16 cellular contexts compared by ENCODE assay signal in the genomic region with DNA sequence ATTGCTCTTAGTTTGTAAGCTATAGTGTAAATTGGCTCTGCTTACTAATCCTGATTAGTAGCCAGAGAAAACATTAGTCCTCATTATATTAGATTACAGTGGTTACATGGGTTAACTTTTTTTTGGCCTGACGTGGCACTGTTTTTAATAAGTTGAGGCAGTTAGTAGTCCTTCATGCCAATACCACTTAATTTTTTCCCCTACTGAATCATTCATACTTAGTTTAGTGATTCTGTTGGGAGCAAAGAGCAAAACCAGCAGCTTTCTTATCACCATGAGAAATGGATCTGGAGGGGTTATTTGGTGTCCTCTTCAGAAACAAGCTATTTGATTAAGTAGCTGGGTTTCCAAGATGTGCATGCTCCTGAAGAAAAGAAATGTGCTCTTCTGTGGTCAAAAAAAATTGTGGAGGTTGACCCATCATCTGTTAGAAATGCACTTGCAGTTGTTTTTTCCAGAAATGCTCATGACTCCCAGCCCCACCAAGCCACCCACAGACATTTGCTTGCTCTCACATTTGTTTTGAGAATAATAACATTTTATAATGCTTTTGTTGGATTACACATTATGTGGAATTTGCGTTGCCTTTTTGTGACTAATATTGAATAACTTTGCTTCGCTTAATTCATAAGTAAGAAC.
DNase-seq lines count a peak whose midpoint lies in the region; ATAC-seq and TF ChIP-seq lines count a peak whose summit lies in the region.
"Had no signal": no experiment of that assay in that cellular context is flagged by ENCODE, and none has a peak within 500 bp of the region (broad histone marks: within the 10 kb centered on the region; RNA-seq: fewer than 3 reads in every experiment).

No MANE protein-coding gene starts in this region.

- H2AFZ ChIP-seq in GM23338, result no peak overlapping the region

- no peak for TF ChIP-seq POLR2A in lower leg skin (IDR thresholded peaks at IDR 0.05)

- H3K79me2 ChIP-seq in GM23338 (replicated peaks; ENCODE audit: insufficient read depth), result no peaks in the 10 kb centered on the region

- H3K36me3 ChIP-seq in GM23338 (ENCODE audit: insufficient read depth) (no peaks in the 10 kb centered on the region), HAP-1 (replicated peaks) (no peaks in the 10 kb centered on the region)
- H3K36me3 ChIP-seq: thyroid gland had no signal

- DNase-seq in AG04449 (ENCODE audit: low read depth, low spot score) (peak; percentile 92), HCEC 1CT (peak; percentile 85), astrocyte of the cerebellum (ENCODE audit: low read depth) (peak; percentile 95), iris pigment epithelial cell (ENCODE audit: low read depth) (peak; percentile 95), NCI-H2196 (lab: John Stamatoyannopoulos, UW; ENCODE audit: unreplicated experiment) (no peak), GM23338 (ENCODE audit: low spot score) (no peak), HAP-1 (ENCODE audit: low spot score in 2 of 2) (no peak), lower leg skin (ENCODE audit: low spot score in 2 of 2) (no peak)
- DNase-seq: activated CD4-positive, alpha-beta T cell treated with anti-CD3 and anti-CD28 coated beads, Interleukin-2, amount 50 U/mL, for 48 hours; activated T-cell treated with anti-CD3 and anti-CD28 coated beads, Interleukin-2, amount 50 U/mL, for 72 hours; dermis blood vessel endothelial cell; naive B cell; NCI-H1436 treated with DMSO at 0.1 percent for 48 hours; stimulated activated CD4-positive, alpha-beta T cell treated with anti-CD3 and anti-CD28 coated beads, Interleukin-2, amount 100 ng/mL, for 24 hours; thyroid gland had no signal

- in situ Hi-C loops in astrocyte of the cerebellum (cut with HindIII; ENCODE audit: low sequenced_read_pairs), result no loop called here
- in situ Hi-C loops in HAP-1 (cut with MboI; ENCODE audit: low sequenced_read_pairs), result no loop called here

- H3K27me3 ChIP-seq in GM23338 (ENCODE audit: insufficient read depth) (no peaks in the 10 kb centered on the region), HAP-1 (ENCODE audit: low read depth) (no peaks in the 10 kb centered on the region)
- H3K27me3 ChIP-seq: thyroid gland had no signal

- no peak overlapping the region for H3K4me2 ChIP-seq in GM23338

- no peaks in the 10 kb centered on the region for H3K4me1 Mint-ChIP-seq in GM23338
- H3K4me1 Mint-ChIP-seq: naive B cell had no signal

- no peak for ATAC-seq in GM23338
- ATAC-seq: activated T-cell treated with anti-CD3 and anti-CD28 coated beads, Interleukin-2, amount 50 U/mL, for 72 hours; HCT116 had no signal

- no peaks in the 10 kb centered on the region for H3K9me3 ChIP-seq in HAP-1
- H3K9me3 ChIP-seq: thyroid gland had no signal

- H3K9me2 ChIP-seq in GM23338 (ENCODE audit: insufficient read depth), result no peaks in the 10 kb centered on the region

- H4K20me1 ChIP-seq in GM23338 (replicated peaks; ENCODE audit: insufficient read depth), result no peaks in the 10 kb centered on the region

- WGBS in lower leg skin, 2 donors, result 43 to 44% methylated on average over 3 of the region's 3 CpGs

- H3K27ac Mint-ChIP-seq in GM23338, result no peak overlapping the region
- H3K27ac Mint-ChIP-seq: activated T-cell treated with anti-CD3 and anti-CD28 coated beads, Interleukin-2, amount 50 U/mL, for 72 hours; naive B cell had no signal

- CTCF ChIA-PET in AG04449 (lab: Yijun Ruan, JAX), result interaction anchor here (1.2 to 1.4 kb wide), 2 partner anchors 17 to 21 kb away, joined by 4 read pairs; no protein-coding TSS in a partner anchor

- H3K4me3 Mint-ChIP-seq in GM23338, result no peak overlapping the region
- H3K4me3 Mint-ChIP-seq: activated T-cell treated with anti-CD3 and anti-CD28 coated beads, Interleukin-2, amount 50 U/mL, for 72 hours; naive B cell had no signal

- no peaks in the 10 kb centered on the region for H3K27me3 Mint-ChIP-seq in GM23338 (ENCODE audit: insufficient read depth, low read depth, poor library complexity)
- H3K27me3 Mint-ChIP-seq: naive B cell had no signal

- no peak overlapping the region for H3K27ac ChIP-seq in GM23338 (ENCODE audit: low read depth)
- H3K27ac ChIP-seq: thyroid gland had no signal

- POLR2A ChIA-PET in AG04449 (lab: Yijun Ruan, JAX), result interaction anchor here (0.6 to 2.3 kb wide), 3 partner anchors 17 to 364 kb away, joined by 3 to 7 read pairs (median 3); partner anchors contain the start of gene TWIST1

- TF ChIP-seq CTCF in AG04449 (IDR thresholded peaks at IDR 0.05; ENCODE audit: insufficient read depth, low read length, missing control alignments) (no peak), astrocyte of the cerebellum (IDR thresholded peaks at IDR 0.05; ENCODE audit: low read depth, low read length, missing control alignments) (no peak), GM23338 (conservative IDR thresholded peaks at IDR 0.05; ENCODE audit: low read depth in 2 of 2) (no peak), lower leg skin (IDR thresholded peaks at IDR 0.05) (no peak)

- no peaks in the 10 kb centered on the region for H3K9me3 Mint-ChIP-seq in GM23338
- H3K9me3 Mint-ChIP-seq: activated T-cell treated with anti-CD3 and anti-CD28 coated beads, Interleukin-2, amount 50 U/mL, for 72 hours; naive B cell had no signal

- no peaks in the 10 kb centered on the region for H3K4me1 ChIP-seq in GM23338 (ENCODE audit: insufficient read depth)
- H3K4me1 ChIP-seq in HAP-1, result no peaks in the 10 kb centered on the region
- H3K4me1 ChIP-seq: thyroid gland had no signal

- intact Hi-C loops in lower leg skin (cut with DNase I; ENCODE audit: low total_unique reads), result no loop called here

- H3K4me3 ChIP-seq in AG04449 (ENCODE audit: low read depth, low read length) (no peak overlapping the region), astrocyte of the cerebellum (ENCODE audit: low read depth, low read length) (no peak overlapping the region), GM23338 (no peak overlapping the region), HAP-1 (no peak overlapping the region), lower leg skin (ENCODE audit: low read depth, poor library complexity, severe bottlenecking) (no peak overlapping the region)
- H3K4me3 ChIP-seq: thyroid gland had no signal

- no peaks in the 10 kb centered on the region for H3F3A ChIP-seq in GM23338 (replicated peaks; ENCODE audit: low read depth)

- no peaks in the 10 kb centered on the region for H3K36me3 Mint-ChIP-seq in GM23338 (ENCODE audit: low read depth)

TF ChIP-seq in GM23338, 12 proteins besides CTCF, POLR2A, EP300 and RAD21 (continues in another document):
- TF ChIP-seq ZNF331 (CRISPR knock-in tag; IDR thresholded peaks at IDR 0.05; ENCODE audit: low read depth) (no peak), NANOG (IDR thresholded peaks at IDR 0.05; ENCODE audit: borderline replicate concordance) (no peak), EZH2 (IDR thresholded peaks at IDR 0.05; ENCODE audit: low read depth, unreplicated experiment) (no peak), POLR2AphosphoS5 (IDR thresholded peaks at IDR 0.05; ENCODE audit: low read depth) (no peak)

Comparison
In these comparisons a context has a peak if more than half of its experiments do, and no peak if none do; other contexts are left out.
1. DNase-seq: peak in AG04449 (single experiment), HCEC 1CT (single experiment), astrocyte of the cerebellum (single experiment) and iris pigment epithelial cell (single experiment); none in NCI-H2196 (single experiment), GM23338 (single experiment), HAP-1 (0 of 2) and lower leg skin (0 of 2).